In genomic region chr2:39120771-39121522, GRCh38 we compare ENCODE assay signal across 8 cellular contexts. TPM values are rescaled to one million over a fixed set of nuclear protein-coding genes. Genes with fewer than 3 reads are reported as not detected.
DNase-seq lines count a peak whose midpoint lies in the region; ATAC-seq, FAIRE-seq and TF ChIP-seq lines count a peak whose summit lies in the region.

SOS1 (minus strand) TSS chr2:39121051; CDS start chr2:39120422, 629 bp downstream.

- TF ChIP-seq POLR2A in GM12891 (IDR thresholded peaks at IDR 0.05; ENCODE audit: low read depth, low read length) (peak; percentile 44; the same call in 1 of the 2 replicates), thyroid gland (IDR thresholded peaks at IDR 0.05) (peak; percentile 81 to 95)

- DNase-seq in GM12891 (ENCODE audit: insufficient read length, low spot score) (peak; percentile 69), NCI-H1417 treated with DMSO at 0.1 percent for 48 hours (lab: John Stamatoyannopoulos, UW) (peak; percentile 87), SW 1271 (lab: John Stamatoyannopoulos, UW) (peak; percentile 79 to 86), Right ventricle myocardium inferior (ENCODE audit: missing footprints) (peak; percentile 98), pancreas (peak; percentile 95 to 99 (median 96)), thyroid gland (peak; percentile 97 to 98)
- peak; percentile 80 for DNase-seq in activated naive CD8-positive, alpha-beta T cell treated with anti-CD3 and anti-CD28 coated beads, Interleukin-2, amount 50 U/mL, for 16 hours (ENCODE audit: low read depth, low spot score)

- H3K4me1 ChIP-seq in pancreas (peaks cover 8 to 17% (median 16%) of the 10 kb centered on the region in 3 donors), thyroid gland (peaks cover 35 to 47% of the 10 kb centered on the region in 2 donors)

- H3K9me3 ChIP-seq in pancreas, result no peaks in the 10 kb centered on the region
- no peaks in the 10 kb centered on the region for H3K9me3 ChIP-seq in thyroid gland

- H3K36me3 ChIP-seq in pancreas, result no peaks in the 10 kb centered on the region
- no peaks in the 10 kb centered on the region for H3K36me3 ChIP-seq in thyroid gland

- intact Hi-C loops in Right ventricle myocardium inferior (cut with DNase I) (loop anchor here (1.0 to 5.0 kb wide), 2 partner anchors 64 to 107 kb away; no protein-coding TSS in a partner anchor), pancreas (cut with DNase I) (no loop called here), thyroid gland (cut with DNase I) (loop anchor here (10.0 kb wide), 1 partner anchor 46 kb away; no protein-coding TSS in a partner anchor)

- TF ChIP-seq CTCF in pancreas (IDR thresholded peaks at IDR 0.05) (no peak), thyroid gland (IDR thresholded peaks at IDR 0.05) (no peak)

- FAIRE-seq in GM12891 (lab: Jason Lieb, UNC), result peak; percentile 55
- FAIRE-seq in pancreas (lab: Jason Lieb, UNC), result no peak

- H3K27ac ChIP-seq in pancreas (peak within 1 kb of the TSS; percentile 76 to 96 (median 92)), thyroid gland (peak within 1 kb of the TSS; percentile 93 to 98 (median 97))

- H3K27me3 ChIP-seq in pancreas, result no peaks in the 10 kb centered on the region
- H3K27me3 ChIP-seq in thyroid gland, result no peaks in the 10 kb centered on the region

- peak within 1 kb of the TSS; percentile 59 to 85 (median 76) for H3K4me3 ChIP-seq in pancreas
- H3K4me3 ChIP-seq in thyroid gland (replicated peaks in 1 of 3), result peak within 1 kb of the TSS; percentile 34 to 71 (median 53)

- peak; percentile 58 for ATAC-seq in HG02798 (IDR thresholded peaks at IDR 0.05; ENCODE audit: poor library complexity, unreplicated experiment)
- peak; percentile 83 for ATAC-seq in Right ventricle myocardium inferior
- ATAC-seq in pancreas, result peak; percentile 75 to 86 (median 82)

- 0 to 1% methylated on average over 41 to 60 of the region's 60 CpGs for WGBS in pancreas, 2 donors
- 1% methylated on average over 24 to 41 of the region's 60 CpGs for WGBS in thyroid gland, 2 donors

TF ChIP-seq in GM12891, 5 proteins besides CTCF, POLR2A, EP300 and RAD21:
- no peak for TF ChIP-seq SPI1 (IDR thresholded peaks at IDR 0.05; ENCODE audit: low read depth, low read length)
- peak; percentile 73 for TF ChIP-seq TAF1 (IDR thresholded peaks at IDR 0.05; ENCODE audit: low read depth, low read length)
- TF ChIP-seq PAX5 (IDR thresholded peaks at IDR 0.05; ENCODE audit: insufficient read depth, low read length, severe bottlenecking), result no peak
- TF ChIP-seq POLR2AphosphoS5 (IDR thresholded peaks at IDR 0.05; ENCODE audit: low read depth, low read length), result 0 out of 2 replicates have a peak, but pooled peaks have one; percentile 30
- no peak for TF ChIP-seq POU2F2 (IDR thresholded peaks at IDR 0.05; ENCODE audit: low read depth, low read length)

RNA-seq across cellular contexts. Expression of gene SOS1, which starts in this region (rescaled TPM):
- 3.8 TPM for polyA plus RNA-seq in GM12891 (2012; ENCODE audit: low read depth, missing spikeins)
- total RNA-seq in Right ventricle myocardium inferior (23.8 TPM), pancreas (10 to 100 TPM in 4 of 6 donors, 1 to 10 TPM in 2; 7.9 to 22.6 (median 11.9) TPM), thyroid gland (10 to 100 TPM; 55.9 to 80.8 (median 63.2) TPM)
- polyA plus RNA-seq in pancreas, result 1 to 10 TPM; 3.2 to 8.0 TPM

Comparison
In these comparisons a context has a peak if more than half of its experiments do, and no peak if none do; other contexts are left out.
1. Peak in every context shown above with its lines: DNase-seq, ATAC-seq, H3K4me3 ChIP-seq and H3K27ac ChIP-seq.
2. intact Hi-C loops: an anchor here in Right ventricle myocardium inferior (1.0 to 5.0 kb wide) and thyroid gland (10.0 kb wide); none called in pancreas.